15 cellular contexts compared by ENCODE assay signal in the genomic region with DNA sequence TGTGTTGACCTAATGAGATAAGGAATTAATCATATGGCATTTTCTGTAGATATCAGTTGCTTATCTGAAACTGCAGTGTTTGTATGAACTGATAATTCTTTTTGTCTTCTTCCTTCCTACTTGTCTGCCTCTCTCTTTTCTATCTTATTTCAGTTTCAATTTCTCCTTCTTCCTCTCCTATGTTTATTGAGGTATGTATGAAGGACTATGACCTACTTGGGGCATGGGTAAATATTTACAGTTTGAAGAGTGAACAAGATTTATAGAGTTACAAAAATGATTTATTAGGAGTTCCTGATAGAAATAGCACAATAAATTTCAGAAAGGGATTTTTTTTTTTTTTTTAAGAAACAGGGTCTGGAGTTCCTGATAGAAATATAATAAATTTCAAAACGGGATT.
A peak's percentile ranks its signal among the peaks of the same experiment; 100 is the strongest.
DNase-seq lines count a peak whose midpoint lies in the region; ATAC-seq and TF ChIP-seq lines count a peak whose summit lies in the region.
"Had no signal": no experiment of that assay in that cellular context is flagged by ENCODE, and none has a peak within 500 bp of the region (broad histone marks: within the 10 kb centered on the region; RNA-seq: fewer than 3 reads in every experiment).

No MANE protein-coding gene starts in this region.

- peaks cover 8% of the 10 kb centered on the region for H3K4me1 Mint-ChIP-seq in activated CD4-positive, alpha-beta T cell treated with anti-CD3 and anti-CD28 coated beads, Interleukin-2, amount 10 ng/mL, durations not matched to agents 7 days and 5 days
- H3K4me1 Mint-ChIP-seq in T-cell, result peaks cover 8 to 9% (median 9%) of the 10 kb centered on the region in 3 donors
- H3K4me1 Mint-ChIP-seq in naive thymus-derived CD4-positive, alpha-beta T cell, result peaks cover 0 to 15% (median 10%) of the 10 kb centered on the region in 7 donors

- no peak overlapping the region for H3K4me3 ChIP-seq in naive thymus-derived CD4-positive, alpha-beta T cell (ENCODE audit: low read length)
- H3K4me3 ChIP-seq: A549 had no signal

- in situ Hi-C loops in ACHN (cut with HindIII; ENCODE audit: low pct_ligation_motif_present, low pct_unique_long_range_greater_than_20kb, low sequenced_read_pairs), result no loop called here

- no peak for TF ChIP-seq CTCF in RWPE1 (conservative IDR thresholded peaks at IDR 0.05; ENCODE audit: low read depth)

- intact Hi-C loops in naive thymus-derived CD4-positive, alpha-beta T cell (cut with micrococcal nuclease), result no loop called here

- CTCF ChIA-PET in activated CD4-positive, alpha-beta T cell treated with anti-CD3 and anti-CD28 coated beads, Interleukin-2, amount 10 ng/mL, durations not matched to agents 7 days and 5 days (lab: Charles Lee), result interaction anchor here (0.6 kb wide), 1 partner anchor 58 kb away, joined by 5 read pairs; no protein-coding TSS in a partner anchor
- CTCF ChIA-PET in T-cell (lab: Charles Lee), result interaction anchor here in 1 of 2 donors (0.7 kb wide), 1 partner anchor 182 kb away, joined by 3 read pairs; no protein-coding TSS in a partner anchor
- CTCF ChIA-PET in naive thymus-derived CD4-positive, alpha-beta T cell (lab: Charles Lee), result no interaction called here
- CTCF ChIA-PET in RWPE1 (lab: Yijun Ruan, JAX), result no interaction called here

- H3K36me3 Mint-ChIP-seq in activated CD4-positive, alpha-beta T cell treated with anti-CD3 and anti-CD28 coated beads, Interleukin-2, amount 10 ng/mL, durations not matched to agents 7 days and 5 days (ENCODE audit: low read depth), result peaks cover 3% of the 10 kb centered on the region
- no peaks in the 10 kb centered on the region for H3K36me3 Mint-ChIP-seq in T-cell
- H3K36me3 Mint-ChIP-seq in naive thymus-derived CD4-positive, alpha-beta T cell, result peaks cover 0 to 4% (median 0%) of the 10 kb centered on the region in 5 donors

- DNase-seq in activated CD4-positive, alpha-beta T cell treated with anti-CD3 and anti-CD28 coated beads, Interleukin-2, amount 10 ng/mL, durations not matched to agents 7 days and 5 days, result no peak
- no peak for DNase-seq in activated CD4-positive, alpha-beta T cell treated with anti-CD3 and anti-CD28 coated beads, Interleukin-2, amount 50 U/mL, for 48 hours
- DNase-seq in DMS53 (lab: John Stamatoyannopoulos, UW), result peak; percentile 47
- no peak for DNase-seq in T-cell
- no peak for DNase-seq in naive thymus-derived CD4-positive, alpha-beta T cell
- DNase-seq in RWPE1 (ENCODE audit: low spot score), result no peak
- DNase-seq in ACHN, result no peak
- DNase-seq: C1 segment of cervical spinal cord, COR-L47, KG1, NCI-H1048, NCI-H146, NCI-H524, SHP77 treated with DMSO at 0.1 percent for 48 hours had no signal

- POLR2A ChIA-PET in activated CD4-positive, alpha-beta T cell treated with anti-CD3 and anti-CD28 coated beads, Interleukin-2, amount 10 ng/mL, durations not matched to agents 7 days and 5 days (lab: Charles Lee), result no interaction called here
- POLR2A ChIA-PET in T-cell (lab: Charles Lee) (no interaction called here), RWPE1 (lab: Yijun Ruan, JAX; ENCODE audit: low non-redundant PET) (interaction anchor here (0.7 kb wide), 1 partner anchor 64 kb away, joined by 4 read pairs; no protein-coding TSS in a partner anchor)
- POLR2A ChIA-PET in naive thymus-derived CD4-positive, alpha-beta T cell (lab: Charles Lee), result no interaction called here

- H3K9me3 Mint-ChIP-seq in activated CD4-positive, alpha-beta T cell treated with anti-CD3 and anti-CD28 coated beads, Interleukin-2, amount 10 ng/mL, durations not matched to agents 7 days and 5 days, result peaks cover 4% of the 10 kb centered on the region
- no peaks in the 10 kb centered on the region for H3K9me3 Mint-ChIP-seq in T-cell
- peaks cover 0 to 2% (median 0%) of the 10 kb centered on the region in 11 donors for H3K9me3 Mint-ChIP-seq in naive thymus-derived CD4-positive, alpha-beta T cell

- H3K27me3 Mint-ChIP-seq in activated CD4-positive, alpha-beta T cell treated with anti-CD3 and anti-CD28 coated beads, Interleukin-2, amount 10 ng/mL, durations not matched to agents 7 days and 5 days, result peaks cover 5% of the 10 kb centered on the region
- H3K27me3 Mint-ChIP-seq in T-cell, result no peaks in the 10 kb centered on the region
- peaks cover 0 to 3% (median 0%) of the 10 kb centered on the region in 5 donors for H3K27me3 Mint-ChIP-seq in naive thymus-derived CD4-positive, alpha-beta T cell

- H3K4me3 Mint-ChIP-seq in activated CD4-positive, alpha-beta T cell treated with anti-CD3 and anti-CD28 coated beads, Interleukin-2, amount 10 ng/mL, durations not matched to agents 7 days and 5 days, result peak overlapping the region; percentile 4
- no peak overlapping the region for H3K4me3 Mint-ChIP-seq in T-cell
- H3K4me3 Mint-ChIP-seq in naive thymus-derived CD4-positive, alpha-beta T cell, result peak overlapping the region in 6 of 10 donors; percentile 1 to 48 (median 44)

- H3K27ac Mint-ChIP-seq in activated CD4-positive, alpha-beta T cell treated with anti-CD3 and anti-CD28 coated beads, Interleukin-2, amount 10 ng/mL, durations not matched to agents 7 days and 5 days, result peak overlapping the region; percentile 66
- peak overlapping the region; percentile 50 to 62 for H3K27ac Mint-ChIP-seq in T-cell
- peak overlapping the region in 7 of 9 donors; percentile 19 to 85 (median 52) for H3K27ac Mint-ChIP-seq in naive thymus-derived CD4-positive, alpha-beta T cell

- H3K27ac ChIP-seq in naive thymus-derived CD4-positive, alpha-beta T cell (ENCODE audit: low read depth, low read length), result no peak overlapping the region
- no peak overlapping the region for H3K27ac ChIP-seq in RWPE1
- H3K27ac ChIP-seq: A549 had no signal

- H3K4me1 ChIP-seq in naive thymus-derived CD4-positive, alpha-beta T cell (ENCODE audit: control insufficient read depth in 2 of 2, insufficient read depth in 2 of 2, low read length in 2 of 2), result no peaks in the 10 kb centered on the region
- H3K4me1 ChIP-seq: A549 had no signal

- no peaks in the 10 kb centered on the region for H3K36me3 ChIP-seq in naive thymus-derived CD4-positive, alpha-beta T cell (ENCODE audit: control insufficient read depth in 2 of 3, insufficient read depth in 3 of 3, low read length in 3 of 3)

- H3K27me3 ChIP-seq in naive thymus-derived CD4-positive, alpha-beta T cell (ENCODE audit: control insufficient read depth in 2 of 2, insufficient read depth in 2 of 2, low read length in 2 of 2), result no peaks in the 10 kb centered on the region

- no peaks in the 10 kb centered on the region for H3K9me3 ChIP-seq in naive thymus-derived CD4-positive, alpha-beta T cell (ENCODE audit: control insufficient read depth in 2 of 3, low read length in 3 of 3)
- H3K9me3 ChIP-seq: A549 had no signal

- ATAC-seq in T-cell (replicated peaks in 1 of 4), result no peak
- ATAC-seq in naive thymus-derived CD4-positive, alpha-beta T cell, result no peak
- ATAC-seq: A549 had no signal

Comparison
In these comparisons a context has a peak if more than half of its experiments do, and no peak if none do; other contexts are left out.
1. H3K4me3 Mint-ChIP-seq: peak in activated CD4-positive, alpha-beta T cell treated with anti-CD3 and anti-CD28 coated beads, Interleukin-2, amount 10 ng/mL, durations not matched to agents 7 days and 5 days (single experiment) and naive thymus-derived CD4-positive, alpha-beta T cell (6 of 10); none in T-cell (0 of 3).
2. Peak in every context shown above with its lines, with median percentiles within 50 percentile points of each other: H3K27ac Mint-ChIP-seq.